In the genomic region with DNA sequence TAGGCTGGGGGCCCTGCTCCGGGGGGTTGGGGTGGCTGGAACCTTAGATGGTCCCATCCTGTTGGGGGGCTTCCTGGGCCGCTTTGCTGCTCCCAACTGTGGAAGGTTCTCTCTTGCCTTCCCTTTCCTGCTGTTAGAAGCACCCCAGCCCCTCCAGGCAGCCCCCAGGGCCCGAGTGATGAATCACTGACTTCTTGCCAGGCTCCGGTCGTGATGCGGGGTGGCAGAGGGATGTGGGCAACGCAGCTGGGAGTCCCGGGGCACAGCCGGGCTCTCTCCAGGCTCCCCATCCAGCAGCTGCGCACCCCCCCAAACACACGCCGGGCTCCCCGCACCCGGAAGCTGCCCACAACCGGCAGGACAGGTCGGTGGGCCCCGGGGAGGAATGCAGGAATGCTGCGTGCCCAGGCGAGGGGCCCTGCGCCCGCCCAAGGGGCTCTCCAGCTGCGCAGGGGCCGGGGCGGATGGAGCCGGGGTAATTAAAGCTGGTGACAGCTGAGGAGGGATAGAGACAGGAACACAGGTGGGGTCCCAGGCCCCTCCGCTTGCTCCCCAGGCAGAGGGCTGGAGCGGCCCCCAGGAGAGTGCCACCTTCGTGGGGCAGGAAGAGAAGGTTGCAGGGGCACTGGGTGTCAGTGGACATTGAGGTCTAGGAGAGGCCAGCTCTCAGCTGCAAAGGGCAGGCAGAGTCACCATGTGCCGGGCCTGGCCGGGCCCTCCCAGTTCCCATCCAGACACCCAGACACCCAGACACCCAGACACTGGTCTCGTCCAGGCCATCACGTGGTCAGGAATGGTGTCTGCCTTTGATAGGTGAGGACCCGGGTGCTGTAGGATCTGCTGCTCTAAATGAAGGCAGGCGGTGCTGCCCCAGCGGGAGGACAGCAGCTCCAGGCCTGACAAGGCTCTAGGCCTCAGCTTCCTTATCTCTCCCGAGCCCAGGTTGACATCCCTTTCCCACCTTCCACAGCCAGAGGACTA, we compare ENCODE assay signal across 12 cellular contexts. TPM values are rescaled to one million over a fixed set of nuclear protein-coding genes. Genes with fewer than 3 reads are reported as not detected.
DNase-seq lines count a peak whose midpoint lies in the region; ATAC-seq and TF ChIP-seq lines count a peak whose summit lies in the region.
"Had no signal": no experiment of that assay in that cellular context is flagged by ENCODE, and none has a peak within 500 bp of the region (broad histone marks: within the 10 kb centered on the region; RNA-seq: fewer than 3 reads in every experiment).

No MANE protein-coding gene starts in this region.

- no peaks in the 10 kb centered on the region for H3K79me2 ChIP-seq in PC-9 (ENCODE audit: low read depth)

- H3K4me3 Mint-ChIP-seq in mesothelial cell of epicardium: peak overlapping the region; percentile 45
- no peak overlapping the region for H3K4me3 Mint-ChIP-seq in activated CD8-positive, alpha-beta memory T cell treated with anti-CD3 and anti-CD28 coated beads, Interleukin-2, amount 10 ng/mL, durations not matched to agents 7 days and 5 days
- H3K4me3 Mint-ChIP-seq: activated T-cell treated with anti-CD3 and anti-CD28 coated beads, Interleukin-2, amount 50 U/mL, for 4 hours had no signal

- H3K27me3 Mint-ChIP-seq in mesothelial cell of epicardium (ENCODE audit: low read depth): no peaks in the 10 kb centered on the region
- H3K27me3 Mint-ChIP-seq in activated CD8-positive, alpha-beta memory T cell treated with anti-CD3 and anti-CD28 coated beads, Interleukin-2, amount 10 ng/mL, durations not matched to agents 7 days and 5 days: peaks cover 8% of the 10 kb centered on the region

- H3K4me3 ChIP-seq in PC-9: peak overlapping the region; percentile 39; the same call in 1 of the 2 replicates
- H3K4me3 ChIP-seq in duodenal mucosa (ENCODE audit: low read depth in 1 of 2, low read length in 2 of 2): peak overlapping the region in 1 of 2 donors; percentile 58
- H3K4me3 ChIP-seq in subcutaneous abdominal adipose tissue (ENCODE audit: low read depth in 1 of 5, low read length in 5 of 5): peak overlapping the region in 3 of 5 donors; percentile 66 to 72 (median 68)

- no peak for TF ChIP-seq CTCF in PC-9 (conservative IDR thresholded peaks at IDR 0.05)
- TF ChIP-seq CTCF in mesothelial cell of epicardium (IDR thresholded peaks at IDR 0.05; ENCODE audit: unreplicated experiment): no peak

- H3K27ac Mint-ChIP-seq in mesothelial cell of epicardium: peak overlapping the region; percentile 93
- no peak overlapping the region for H3K27ac Mint-ChIP-seq in activated CD8-positive, alpha-beta memory T cell treated with anti-CD3 and anti-CD28 coated beads, Interleukin-2, amount 10 ng/mL, durations not matched to agents 7 days and 5 days

- H3K9me3 ChIP-seq in PC-9 (ENCODE audit: insufficient read depth, low read depth) (no peaks in the 10 kb centered on the region), duodenal mucosa (ENCODE audit: control insufficient read depth in 1 of 2, low read length in 2 of 2) (no peaks in the 10 kb centered on the region), subcutaneous abdominal adipose tissue (ENCODE audit: control insufficient read depth in 5 of 5, low read length in 5 of 5) (no peaks in the 10 kb centered on the region)

- H3K9me3 Mint-ChIP-seq in mesothelial cell of epicardium: no peaks in the 10 kb centered on the region
- H3K9me3 Mint-ChIP-seq in activated CD8-positive, alpha-beta memory T cell treated with anti-CD3 and anti-CD28 coated beads, Interleukin-2, amount 10 ng/mL, durations not matched to agents 7 days and 5 days (ENCODE audit: low read depth): no peaks in the 10 kb centered on the region
- H3K9me3 Mint-ChIP-seq: activated T-cell treated with anti-CD3 and anti-CD28 coated beads, Interleukin-2, amount 50 U/mL, for 4 hours had no signal

- peak overlapping the region; percentile 38; the same call in 1 of the 2 replicates for H3K27ac ChIP-seq in PC-9
- H3K27ac ChIP-seq in duodenal mucosa (ENCODE audit: low read depth, low read length): no peak overlapping the region
- peak overlapping the region; percentile 77 for H3K27ac ChIP-seq in subcutaneous abdominal adipose tissue (ENCODE audit: low read depth, low read length)

- H3K36me3 ChIP-seq in PC-9 (ENCODE audit: low read depth) (no peaks in the 10 kb centered on the region), duodenal mucosa (ENCODE audit: control insufficient read depth in 1 of 2, insufficient read depth in 2 of 2, low read length in 2 of 2) (no peaks in the 10 kb centered on the region), subcutaneous abdominal adipose tissue (ENCODE audit: control insufficient read depth in 5 of 5, insufficient read depth in 5 of 5, low read length in 5 of 5) (no peaks in the 10 kb centered on the region)

- no peak for ATAC-seq in activated CD8-positive, alpha-beta memory T cell treated with anti-CD3 and anti-CD28 coated beads, Interleukin-2, amount 10 ng/mL, durations not matched to agents 7 days and 5 days

- H3K36me3 Mint-ChIP-seq in mesothelial cell of epicardium: no peaks in the 10 kb centered on the region
- no peaks in the 10 kb centered on the region for H3K36me3 Mint-ChIP-seq in activated CD8-positive, alpha-beta memory T cell treated with anti-CD3 and anti-CD28 coated beads, Interleukin-2, amount 10 ng/mL, durations not matched to agents 7 days and 5 days

- H3K4me2 ChIP-seq in PC-9: peak overlapping the region; percentile 75

- peak in 1 of 2 experiments; percentile 48 for DNase-seq in PC-9
- DNase-seq in mesothelial cell of epicardium (ENCODE audit: low spot score in 2 of 2, unreplicated experiment in 2 of 2): peak; percentile 58 to 71
- no peak for DNase-seq in activated CD8-positive, alpha-beta memory T cell treated with anti-CD3 and anti-CD28 coated beads, Interleukin-2, amount 10 ng/mL, durations not matched to agents 7 days and 5 days
- DNase-seq in stimulated activated naive CD4-positive, alpha-beta T cell (lab: John Stamatoyannopoulos, UW): no peak
- DNase-seq in NCI-H524 treated with DMSO at 0.1 percent for 48 hours (lab: John Stamatoyannopoulos, UW): no peak
- no peak for DNase-seq in activated gamma-delta T cell treated with Interleukin-2 at 50 U/mL for 16 hours
- DNase-seq: activated T-cell treated with anti-CD3 and anti-CD28 coated beads, Interleukin-2, amount 50 U/mL, for 4 hours; COR-L47; KG1; NCI-H2029 treated with DMSO at 0.1 percent for 48 hours had no signal

- no peaks in the 10 kb centered on the region for H4K20me1 ChIP-seq in PC-9 (ENCODE audit: insufficient read depth)

- CTCF ChIA-PET in PC-9 (lab: Charles Lee): interaction anchor here (0.6 to 1.5 kb wide), 5 partner anchors 14 to 175 kb away, joined by 3 to 7 read pairs (median 4); no protein-coding TSS in a partner anchor
- CTCF ChIA-PET in activated CD8-positive, alpha-beta memory T cell treated with anti-CD3 and anti-CD28 coated beads, Interleukin-2, amount 10 ng/mL, durations not matched to agents 7 days and 5 days (lab: Charles Lee): interaction anchor here (1.2 kb wide), 1 partner anchor 18 kb away, joined by 4 read pairs; no protein-coding TSS in a partner anchor

- H3K27me3 ChIP-seq in PC-9 (ENCODE audit: insufficient read depth, low read depth) (no peaks in the 10 kb centered on the region), duodenal mucosa (ENCODE audit: control insufficient read depth in 1 of 2, insufficient read depth in 2 of 2, low read length in 2 of 2) (no peaks in the 10 kb centered on the region), subcutaneous abdominal adipose tissue (ENCODE audit: control insufficient read depth in 5 of 5, insufficient read depth in 4 of 5, low read length in 5 of 5) (no peaks in the 10 kb centered on the region)

- H2AFZ ChIP-seq in PC-9: no peak overlapping the region

- BruUV-seq in PC-9 (replicated peaks; lab: Mats Ljungman, UMichigan): no TSS peak

- H3K4me1 ChIP-seq in PC-9 (replicated peaks; ENCODE audit: insufficient read depth): peaks cover 11% of the 10 kb centered on the region
- peaks cover 13% of the 10 kb centered on the region in 2 donors for H3K4me1 ChIP-seq in duodenal mucosa (ENCODE audit: control insufficient read depth in 1 of 2, insufficient read depth in 2 of 2, low read length in 2 of 2)
- H3K4me1 ChIP-seq in subcutaneous abdominal adipose tissue (ENCODE audit: control insufficient read depth in 5 of 5, insufficient read depth in 5 of 5, low read length in 5 of 5): peaks cover 0 to 26% (median 25%) of the 10 kb centered on the region in 5 donors

- H3K4me1 Mint-ChIP-seq in mesothelial cell of epicardium: peaks cover 37% of the 10 kb centered on the region
- H3K4me1 Mint-ChIP-seq in activated CD8-positive, alpha-beta memory T cell treated with anti-CD3 and anti-CD28 coated beads, Interleukin-2, amount 10 ng/mL, durations not matched to agents 7 days and 5 days: peaks cover 2% of the 10 kb centered on the region

- H3K9ac ChIP-seq in duodenal mucosa (ENCODE audit: low read depth in 1 of 2, low read length in 2 of 2) (peak overlapping the region; percentile 77 to 87), subcutaneous abdominal adipose tissue (ENCODE audit: low read length in 5 of 5) (peak overlapping the region in 2 of 5 donors; percentile 68 to 76)

- H3F3A ChIP-seq in PC-9 (ENCODE audit: insufficient read depth, low read depth): peaks cover 15% of the 10 kb centered on the region; the same call in 1 of the 2 replicates

- intact Hi-C loops in PC-9 (cut with micrococcal nuclease; ENCODE audit: unreplicated experiment): loop anchor here (1.0 to 2.0 kb wide), 4 partner anchors 19 to 174 kb away; no protein-coding TSS in a partner anchor

- POLR2A ChIA-PET in PC-9 (lab: Charles Lee; ENCODE audit: unreplicated experiment): interaction anchor here (0.6 to 1.1 kb wide), 5 partner anchors 19 to 925 kb away, joined by 4 to 6 read pairs (median 4); partner anchors contain the start of gene BAHCC1

- no peaks in the 10 kb centered on the region for H3K9me2 ChIP-seq in PC-9 (ENCODE audit: insufficient read depth)

RNA-seq across cellular contexts. Expression of gene SLC38A10, which starts 15.0 kb away (rescaled TPM):
- total RNA-seq in PC-9 (2021) (127 and 130 TPM in 2 replicates), mesothelial cell of epicardium (96.6 to 105 TPM (median 103 TPM) in 3 replicates)
- total RNA-seq in activated CD8-positive, alpha-beta memory T cell treated with anti-CD3 and anti-CD28 coated beads, Interleukin-2, amount 10 ng/mL, durations not matched to agents 7 days and 5 days: 10 to 100 TPM; 81.7 to 88.7 TPM

Comparison
In these comparisons a context has a peak if more than half of its experiments do, and no peak if none do; other contexts are left out.
1. DNase-seq: peak in mesothelial cell of epicardium (2 of 2); none in activated CD8-positive, alpha-beta memory T cell treated with anti-CD3 and anti-CD28 coated beads, Interleukin-2, amount 10 ng/mL, durations not matched to agents 7 days and 5 days (single experiment), stimulated activated naive CD4-positive, alpha-beta T cell (0 of 6), NCI-H524 treated with DMSO at 0.1 percent for 48 hours (single experiment) and activated gamma-delta T cell treated with Interleukin-2 at 50 U/mL for 16 hours (single experiment).